ENCODE assay signal across 14 cellular contexts in the genomic region with DNA sequence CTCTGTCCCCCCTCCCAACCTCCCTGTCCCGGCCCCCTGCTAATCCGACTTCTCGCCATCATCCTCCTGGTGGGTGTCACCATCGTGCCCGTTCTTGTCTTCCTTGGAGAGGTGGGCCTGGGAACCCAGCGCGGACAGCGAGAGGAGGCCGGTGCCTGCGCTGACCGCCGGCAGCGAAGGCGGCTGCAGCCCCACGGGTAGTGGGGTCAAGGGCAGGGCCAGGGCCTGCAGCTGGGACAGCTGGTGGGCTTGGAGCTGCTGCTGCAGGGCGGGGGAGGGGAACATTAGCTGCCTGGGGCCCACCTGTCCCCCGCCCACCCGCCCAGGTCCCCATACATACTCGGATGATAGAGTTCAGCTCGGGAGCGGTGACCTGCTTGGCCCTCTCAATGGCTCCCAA.
"Had no signal": no experiment of that assay in that cellular context is flagged by ENCODE, and none has a peak within 500 bp of the region (broad histone marks: within the 10 kb centered on the region; RNA-seq: fewer than 3 reads in every experiment).

No MANE protein-coding gene starts in this region.

- ATAC-seq: activated CD8-positive, alpha-beta T cell treated with anti-CD3 and anti-CD28 coated beads, Interleukin-2, amount 10 ng/mL, durations not matched to agents 7 days and 5 days; activated T-cell treated with anti-CD3 and anti-CD28 coated beads, Interleukin-2, amount 50 U/mL, for 4 hours; foreskin keratinocyte; left lobe of liver; sciatic nerve had no signal

- DNase-seq: activated CD4-positive, alpha-beta T cell treated with anti-CD3 and anti-CD28 coated beads, Interleukin-2, amount 10 ng/mL, durations not matched to agents 7 days and 5 days; activated CD8-positive, alpha-beta T cell treated with anti-CD3 and anti-CD28 coated beads, Interleukin-2, amount 10 ng/mL, durations not matched to agents 7 days and 5 days; activated T-cell treated with anti-CD3 and anti-CD28 coated beads, Interleukin-2, amount 50 U/mL, for 4 hours; effector CD8-positive, alpha-beta T cell; foreskin keratinocyte; glutamatergic neuron; stimulated activated CD4-positive, alpha-beta T cell treated with anti-CD3 and anti-CD28 coated beads, Interleukin-4, amount 100 ng/mL, for 24 hours; thyroid gland had no signal

- H3K9me3 Mint-ChIP-seq: activated CD4-positive, alpha-beta T cell treated with anti-CD3 and anti-CD28 coated beads, Interleukin-2, amount 10 ng/mL, durations not matched to agents 7 days and 5 days; activated naive CD4-positive, alpha-beta T cell treated with anti-CD3 and anti-CD28 coated beads, Interleukin-2, amount 50 U/mL, for 24 hours; activated T-cell treated with anti-CD3 and anti-CD28 coated beads, Interleukin-2, amount 50 U/mL, for 4 hours; neural crest cell; stimulated activated memory B cell treated with anti-CD40 and anti-IgM and Interleukin-4, amounts not matched to agents 10 μg/mL and 1 μg/mL and 100 μg/mL, for 72 hours had no signal

- H3K27me3 Mint-ChIP-seq: activated naive CD4-positive, alpha-beta T cell treated with anti-CD3 and anti-CD28 coated beads, Interleukin-2, amount 50 U/mL, for 24 hours; stimulated activated memory B cell treated with anti-CD40 and anti-IgM and Interleukin-4, amounts not matched to agents 10 μg/mL and 1 μg/mL and 100 μg/mL, for 72 hours had no signal

- H3K27ac Mint-ChIP-seq: activated CD8-positive, alpha-beta T cell treated with anti-CD3 and anti-CD28 coated beads, Interleukin-2, amount 10 ng/mL, durations not matched to agents 7 days and 5 days; activated naive CD4-positive, alpha-beta T cell treated with anti-CD3 and anti-CD28 coated beads, Interleukin-2, amount 50 U/mL, for 24 hours; stimulated activated memory B cell treated with anti-CD40 and anti-IgM and Interleukin-4, amounts not matched to agents 10 μg/mL and 1 μg/mL and 100 μg/mL, for 72 hours had no signal

- H3K27me3 ChIP-seq: ascending aorta, foreskin keratinocyte, thyroid gland had no signal

- H3K9me3 ChIP-seq: ascending aorta, thyroid gland had no signal

- H3K4me3 ChIP-seq: ascending aorta, thyroid gland had no signal

- H3K4me3 Mint-ChIP-seq: activated CD4-positive, alpha-beta T cell treated with anti-CD3 and anti-CD28 coated beads, Interleukin-2, amount 10 ng/mL, durations not matched to agents 7 days and 5 days; activated CD8-positive, alpha-beta T cell treated with anti-CD3 and anti-CD28 coated beads, Interleukin-2, amount 10 ng/mL, durations not matched to agents 7 days and 5 days; activated naive CD4-positive, alpha-beta T cell treated with anti-CD3 and anti-CD28 coated beads, Interleukin-2, amount 50 U/mL, for 24 hours; activated T-cell treated with anti-CD3 and anti-CD28 coated beads, Interleukin-2, amount 50 U/mL, for 4 hours; neural crest cell; stimulated activated memory B cell treated with anti-CD40 and anti-IgM and Interleukin-4, amounts not matched to agents 10 μg/mL and 1 μg/mL and 100 μg/mL, for 72 hours had no signal

- H3K27ac ChIP-seq: ascending aorta, foreskin keratinocyte had no signal
